In genomic region chr11:34235591-34236071, GRCh38 we compare ENCODE assay signal across 2 cellular contexts.
A peak's percentile ranks its signal among the peaks of the same experiment; 100 is the strongest.
TF ChIP-seq lines count a peak whose summit lies in the region.

No MANE protein-coding gene starts in this region.

TF ChIP-seq in HepG2, 621 proteins besides CTCF, POLR2A, EP300 and RAD21:
- TF ChIP-seq ZNF768 (CRISPR knock-in tag; IDR thresholded peaks at IDR 0.05) (peak; percentile 90), ZNF432 (CRISPR knock-in tag; IDR thresholded peaks at IDR 0.05; ENCODE audit: borderline replicate concordance) (no peak)

TF ChIP-seq in H1, 55 proteins besides CTCF, POLR2A, EP300 and RAD21:
- TF ChIP-seq RNF2 (IDR thresholded peaks at IDR 0.05; ENCODE audit: borderline replicate concordance, low read depth, low read length, missing control alignments, poor library complexity, severe bottlenecking) (no peak), HDAC2 (IDR thresholded peaks at IDR 0.05; ENCODE audit: borderline replicate concordance in 1 of 2, low read depth in 2 of 2, low read length in 2 of 2) (no peak), SP1 (IDR thresholded peaks at IDR 0.05; ENCODE audit: low read depth, low read length) (no peak), RXRA (IDR thresholded peaks at IDR 0.05; ENCODE audit: insufficient read depth, low read depth, low read length) (no peak), CHD7 (IDR thresholded peaks at IDR 0.05; ENCODE audit: insufficient replicate concordance, low read length) (no peak), TAF7 (optimal IDR thresholded peaks at IDR 0.05; ENCODE audit: borderline replicate concordance, low read depth, low read length) (no peak), NANOG (IDR thresholded peaks at IDR 0.05; ENCODE audit: insufficient read depth, low read depth, low read length, poor library complexity, severe bottlenecking) (no peak), ATF3 (IDR thresholded peaks at IDR 0.05; ENCODE audit: insufficient read depth, low read depth, low read length) (no peak)
TF ChIP-seq in H1: peak in this region for 0.
